20 cellular contexts compared by ENCODE assay signal in the genomic region with DNA sequence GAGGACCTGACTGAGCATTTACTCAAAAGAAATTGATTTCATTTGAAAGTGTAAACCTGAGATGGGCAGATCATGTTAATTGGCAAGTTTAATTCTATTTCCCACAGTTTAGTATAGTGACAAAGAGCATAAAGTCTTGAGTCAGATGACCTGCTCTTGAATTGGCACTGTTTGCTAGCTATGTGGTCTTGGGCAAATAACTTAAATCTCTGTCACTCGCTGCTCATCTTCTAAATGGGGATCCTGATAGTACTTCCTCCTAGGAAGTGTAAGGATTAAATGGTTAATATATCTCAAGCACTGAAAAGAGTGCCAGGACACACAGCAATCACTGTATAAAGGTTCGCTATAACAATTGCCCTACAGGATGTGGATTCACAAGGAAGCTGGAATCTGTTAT.
"Had no signal": no experiment of that assay in that cellular context is flagged by ENCODE, and none has a peak within 500 bp of the region (broad histone marks: within the 10 kb centered on the region; RNA-seq: fewer than 3 reads in every experiment).

No MANE protein-coding gene starts in this region.

- H3K27ac ChIP-seq: dorsolateral prefrontal cortex, esophagus squamous epithelium, neutrophil, prostate gland, right lobe of liver, spleen had no signal

- H3K4me3 ChIP-seq: dorsolateral prefrontal cortex, esophagus squamous epithelium, prostate gland, right lobe of liver, spleen had no signal

- H3K27me3 ChIP-seq: esophagus squamous epithelium, neutrophil, right lobe of liver, spleen had no signal

- ATAC-seq: activated CD8-positive, alpha-beta memory T cell treated with anti-CD3 and anti-CD28 coated beads, Interleukin-2, amount 10 ng/mL, durations not matched to agents 7 days and 5 days; activated naive CD4-positive, alpha-beta T cell treated with anti-CD3 and anti-CD28 coated beads, Interleukin-2, amount 50 U/mL, for 72 hours; naive thymus-derived CD4-positive, alpha-beta T cell; stimulated activated naive CD8-positive, alpha-beta T cell treated with anti-CD3 and anti-CD28 coated beads, Interleukin-15, Interleukin-2, amounts not matched to agents 100 U/mL and 50 U/mL, for 24 hours had no signal

- DNase-seq: activated CD4-positive, alpha-beta T cell treated with anti-CD3 and anti-CD28 coated beads for 1 hour; activated CD4-positive, alpha-beta T cell treated with anti-CD3 and anti-CD28 coated beads, Interleukin-2, amount 50 U/mL, for 48 hours; activated CD8-positive, alpha-beta memory T cell treated with anti-CD3 and anti-CD28 coated beads, Interleukin-2, amount 10 ng/mL, durations not matched to agents 7 days and 5 days; activated effector memory CD4-positive, alpha-beta T cell treated with anti-CD3 and anti-CD28 coated beads, Interleukin-2, amount 50 U/mL, for 16 hours; activated T-cell treated with anti-CD3 and anti-CD28 coated beads, Interleukin-2, amount 50 U/mL, for 24 hours; amniotic stem cell; dorsolateral prefrontal cortex; esophagus squamous epithelium; hypothalamus; kidney glomerular epithelial cell; midbrain; naive thymus-derived CD4-positive, alpha-beta T cell; right lobe of liver; spleen; stimulated activated CD4-positive, alpha-beta T cell treated with anti-CD3 and anti-CD28 coated beads, Interleukin-2, amount 100 ng/mL, for 24 hours; stimulated activated naive CD8-positive, alpha-beta T cell treated with anti-CD3 and anti-CD28 coated beads, Interleukin-15, Interleukin-2, amounts not matched to agents 100 U/mL and 50 U/mL, for 24 hours; SW 1271 had no signal

- H3K9me3 ChIP-seq: esophagus squamous epithelium, neutrophil, prostate gland, right lobe of liver, spleen had no signal

- H3K36me3 ChIP-seq: esophagus squamous epithelium, neutrophil, prostate gland, right lobe of liver, spleen had no signal

- H3K4me1 ChIP-seq: prostate gland had no signal
